In the genomic region with DNA sequence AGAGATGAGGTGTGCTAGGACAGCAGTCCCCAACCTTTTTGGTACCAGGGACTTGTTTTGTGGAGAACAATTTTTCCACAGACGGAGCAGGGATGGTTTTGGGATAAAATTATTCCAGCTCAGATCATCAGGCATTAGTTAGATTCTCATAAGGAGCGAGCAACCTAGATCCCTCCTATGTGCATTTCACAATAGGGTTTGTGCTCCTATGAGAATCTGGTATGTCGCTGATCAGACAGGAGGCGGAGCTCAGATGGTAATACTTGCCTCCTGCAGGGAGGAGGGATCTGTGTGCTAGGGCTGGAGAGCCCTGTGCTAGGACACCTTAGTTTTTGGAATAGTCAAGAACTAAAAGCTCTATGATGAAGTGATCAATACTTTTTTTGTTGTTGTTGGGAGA, we compare ENCODE assay signal across 8 cellular contexts. TPM values are rescaled to one million over a fixed set of nuclear protein-coding genes. Genes with fewer than 3 reads are reported as not detected.
DNase-seq lines count a peak whose midpoint lies in the region; ATAC-seq and TF ChIP-seq lines count a peak whose summit lies in the region.

No MANE protein-coding gene starts in this region.

- ATAC-seq in HG03439 (IDR thresholded peaks at IDR 0.05; ENCODE audit: unreplicated experiment), result no peak
- ATAC-seq in heart left ventricle, result no peak

- TF ChIP-seq POLR2A in testis (IDR thresholded peaks at IDR 0.05) (no peak), heart left ventricle (IDR thresholded peaks at IDR 0.05) (no peak)

- H4K20me1 ChIP-seq in BLaER1, result peaks cover 10% of the 10 kb centered on the region
- H4K20me1 ChIP-seq in fibroblast of lung (ENCODE audit: control insufficient read depth, extremely low read depth, insufficient read depth, low read length), result no peaks in the 10 kb centered on the region

- no peak overlapping the region for H2AFZ ChIP-seq in fibroblast of lung (ENCODE audit: low read length)

- H3K27ac ChIP-seq in BLaER1 (no peak overlapping the region), SK-N-MC (peak overlapping the region; percentile 2; the same call in 1 of the 2 replicates), fibroblast of lung (ENCODE audit: insufficient read depth, low read length) (no peak overlapping the region), testis (no peak overlapping the region), heart left ventricle (no peak overlapping the region)

- H3K9me3 ChIP-seq in BLaER1, result peaks cover 21% of the 10 kb centered on the region
- H3K9me3 ChIP-seq in SK-N-MC (ENCODE audit: low read depth, low read length), result peaks cover 8% of the 10 kb centered on the region
- H3K9me3 ChIP-seq in fibroblast of lung (ENCODE audit: control insufficient read depth, insufficient read depth, low read depth, low read length), result no peaks in the 10 kb centered on the region
- H3K9me3 ChIP-seq in testis, result no peaks in the 10 kb centered on the region
- H3K9me3 ChIP-seq in heart left ventricle, result peaks cover 0 to 12% (median 0%) of the 10 kb centered on the region in 12 donors

- intact Hi-C loops in testis (cut with DNase I; ENCODE audit: low total_unique reads), result no loop called here
- intact Hi-C loops in heart left ventricle (cut with DNase I), result no loop called here

- H3K9ac ChIP-seq in BLaER1 (no peak overlapping the region), SK-N-MC (ENCODE audit: insufficient read length) (peak overlapping the region; percentile 50), fibroblast of lung (ENCODE audit: insufficient read depth, low read length) (no peak overlapping the region)

- WGBS in testis, 2 donors, result 74% methylated on average over 4 of the region's 4 CpGs
- 79 to 86% (median 82%) methylated on average over 4 of the region's 4 CpGs for WGBS in heart left ventricle, 4 donors

- DNase-seq in HCEC 1CT (peak; percentile 72), SK-N-MC (ENCODE audit: low read depth, low spot score) (peak; percentile 56), fibroblast of lung (ENCODE audit: low read depth in 2 of 2) (peak; percentile 70), testis (no peak), heart left ventricle (no peak), pons (ENCODE audit: low spot score) (no peak)

- peaks cover 37% of the 10 kb centered on the region for H3K36me3 ChIP-seq in BLaER1
- peaks cover 40% of the 10 kb centered on the region for H3K36me3 ChIP-seq in SK-N-MC (ENCODE audit: insufficient read depth, low read length)
- H3K36me3 ChIP-seq in fibroblast of lung (ENCODE audit: control insufficient read depth, insufficient read depth, low read length), result no peaks in the 10 kb centered on the region
- H3K36me3 ChIP-seq in testis (ENCODE audit: low read depth, missing control alignments), result no peaks in the 10 kb centered on the region
- no peaks in the 10 kb centered on the region for H3K36me3 ChIP-seq in heart left ventricle

- TF ChIP-seq CTCF in fibroblast of lung (conservative IDR thresholded peaks at IDR 0.05 in 1 of 2, IDR thresholded peaks at IDR 0.05 in 1 of 2; ENCODE audit: low read depth in 1 of 2, low read length in 2 of 2) (no peak), testis (IDR thresholded peaks at IDR 0.05) (no peak), heart left ventricle (IDR thresholded peaks at IDR 0.05) (no peak)

- H3K79me2 ChIP-seq in fibroblast of lung (ENCODE audit: control insufficient read depth, insufficient read depth, low read length), result peaks cover 58% of the 10 kb centered on the region

- H3K4me3 ChIP-seq in BLaER1 (no peak overlapping the region), SK-N-MC (peak overlapping the region; percentile 91), fibroblast of lung (replicated peaks in 1 of 4; ENCODE audit: control extremely low read depth in 1 of 4, insufficient read depth in 1 of 4, low read depth in 3 of 4, low read length in 4 of 4) (peak overlapping the region in 3 of 4 experiments; percentile 89 to 95 (median 95)), testis (no peak overlapping the region), heart left ventricle (no peak overlapping the region)

- H3K27me3 ChIP-seq in BLaER1 (no peaks in the 10 kb centered on the region), fibroblast of lung (ENCODE audit: control insufficient read depth, insufficient read depth, low read length) (no peaks in the 10 kb centered on the region), testis (no peaks in the 10 kb centered on the region), heart left ventricle (no peaks in the 10 kb centered on the region)

- H3K4me1 ChIP-seq in BLaER1 (peaks cover 34% of the 10 kb centered on the region), fibroblast of lung (ENCODE audit: control insufficient read depth, extremely low read depth, insufficient read depth, low read length) (peaks cover 2% of the 10 kb centered on the region), testis (peaks cover 9% of the 10 kb centered on the region), heart left ventricle (peaks cover 0 to 28% (median 13%) of the 10 kb centered on the region in 12 donors)

- peak overlapping the region; percentile 87 for H3K4me2 ChIP-seq in BLaER1
- peak overlapping the region; percentile 54 for H3K4me2 ChIP-seq in fibroblast of lung (ENCODE audit: extremely low read depth, insufficient read depth, low read length)

RNA-seq across cellular contexts. Expression of a gene that starts 2.5 kb away (rescaled TPM):
- total RNA-seq in fibroblast of lung, result 6.7 and 7.4 TPM in 2 replicates
- 4.6 and 6.9 TPM in 2 replicates for polyA plus RNA-seq in fibroblast of lung
- 6.8 and 8.7 TPM in 2 replicates for polyA plus RNA-seq in fibroblast of lung (2012)
- 0.26 TPM in 1 of 2 replicates, not detected in the other for polyA minus RNA-seq in fibroblast of lung (ENCODE audit: low replicate concordance)
- total RNA-seq in testis, result 10 to 100 TPM in 1 of 2 donors, 1 to 10 TPM in 1; 8.9 to 13.2 TPM
- polyA plus RNA-seq in testis (ENCODE audit: insufficient read depth, low read depth, low replicate concordance), result 7.2 TPM
- total RNA-seq in heart left ventricle, result 10 to 100 TPM in 7 of 9 donors, 1 to 10 TPM in 2; 9.4 to 14.6 (median 12.3) TPM
- polyA plus RNA-seq in heart left ventricle, result 10 to 100 TPM in 1 of 2 donors, 1 to 10 TPM in 1; 4.6 to 18.4 TPM

RNA-seq across cellular contexts. Expression of a gene that starts 15.4 kb away (rescaled TPM):
- total RNA-seq in fibroblast of lung, result not detected in 2 replicates
- not detected in 2 replicates for polyA plus RNA-seq in fibroblast of lung
- not detected in 2 replicates for polyA plus RNA-seq in fibroblast of lung (2012)
- polyA minus RNA-seq in fibroblast of lung (ENCODE audit: low replicate concordance), result not detected in 2 replicates
- not detected for total RNA-seq in testis
- 0.16 TPM for polyA plus RNA-seq in testis (ENCODE audit: insufficient read depth, low read depth, low replicate concordance)
- under 1 TPM in 2 of 9 donors, not detected in 7; 0.07 to 0.18 TPM for total RNA-seq in heart left ventricle
- under 1 TPM in 1 of 2 donors, not detected in 1; 0.08 TPM for polyA plus RNA-seq in heart left ventricle

RNA-seq across cellular contexts. Expression of a gene that starts 52.0 kb away (rescaled TPM):
- total RNA-seq in fibroblast of lung (under 0.01 and 1.0 TPM in 2 replicates), testis (10 to 100 TPM; 25.0 to 30.7 TPM), heart left ventricle (1 to 10 TPM; 1.1 to 6.1 (median 1.7) TPM)
- polyA plus RNA-seq in fibroblast of lung (1.7 and 13.9 TPM in 2 replicates), testis (ENCODE audit: insufficient read depth, low read depth, low replicate concordance) (26.7 TPM), heart left ventricle (1 to 10 TPM; 1.3 to 1.6 TPM)
- 1.1 and 8.5 TPM in 2 replicates for polyA plus RNA-seq in fibroblast of lung (2012)
- 1.0 and 3.7 TPM in 2 replicates for polyA minus RNA-seq in fibroblast of lung (ENCODE audit: low replicate concordance)

Comparison
In these comparisons a context has a peak if more than half of its experiments do, and no peak if none do; other contexts are left out.
1. H3K4me3 ChIP-seq: peak in SK-N-MC (single experiment) and fibroblast of lung (3 of 4); none in BLaER1 (single experiment), testis (0 of 2) and heart left ventricle (0 of 12).
2. DNase-seq: peak in HCEC 1CT (single experiment), SK-N-MC (single experiment) and fibroblast of lung (2 of 2); none in testis (single experiment), heart left ventricle (0 of 5) and pons (single experiment).